Comparison of ENCODE assay signal across 34 cellular contexts in genomic region chr12:13582421-13582820, GRCh38.
"Had no signal": no experiment of that assay in that cellular context is flagged by ENCODE, and none has a peak within 500 bp of the region (broad histone marks: within the 10 kb centered on the region; RNA-seq: fewer than 3 reads in every experiment).

No MANE protein-coding gene starts in this region.

- H3K4me3 ChIP-seq: adrenal gland, body of pancreas, breast epithelium, Peyer's patch, SJSA1 had no signal

- H3K36me3 Mint-ChIP-seq: activated naive CD4-positive, alpha-beta T cell treated with anti-CD3 and anti-CD28 coated beads, Interleukin-2, amount 50 U/mL, for 24 hours had no signal

- H3K4me2 ChIP-seq: SK-N-SH had no signal

- H3K27ac ChIP-seq: adrenal gland, body of pancreas, breast epithelium, Peyer's patch, SJSA1, VCaP had no signal

- H3K27me3 ChIP-seq: adrenal gland, body of pancreas, breast epithelium, Peyer's patch had no signal

- H3K9me3 ChIP-seq: adrenal gland, body of pancreas, breast epithelium, Peyer's patch, SJSA1, SK-N-SH had no signal

- H3K9ac ChIP-seq: SK-N-SH had no signal

- H3K27ac Mint-ChIP-seq: activated CD4-positive, alpha-beta T cell treated with anti-CD3 and anti-CD28 coated beads, Interleukin-2, amount 10 ng/mL, durations not matched to agents 7 days and 5 days; activated CD8-positive, alpha-beta T cell treated with anti-CD3 and anti-CD28 coated beads, Interleukin-2, amount 10 ng/mL, durations not matched to agents 7 days and 5 days; activated naive CD4-positive, alpha-beta T cell treated with anti-CD3 and anti-CD28 coated beads, Interleukin-2, amount 50 U/mL, for 24 hours; activated T-cell treated with anti-CD3 and anti-CD28 coated beads, Interleukin-2, amount 50 U/mL, for 24 hours; activated T-helper 2 cell treated with anti-CD3 and anti-CD28 coated beads, Interferon-gamma antibody, Interleukin-2, Interleukin-4, amounts not matched to agents 10 μg/mL and 5 μg/mL and 100 μg/mL, durations not matched to agents 14 hours and 24 hours and 36 hours; T-helper 1 cell treated with Interleukin-12 subunit alpha and Interleukin-12 subunit beta and Interleukin-4 antibody, amounts not matched to agents 30 μg/mL and 1 μg/mL, for 36 hours; T-helper 2 cell treated with Interferon-gamma antibody and Interleukin-4, amounts not matched to agents 5 μg/mL and 100 μg/mL, for 36 hours had no signal

- H3K27me3 Mint-ChIP-seq: activated T-cell treated with anti-CD3 and anti-CD28 coated beads, Interleukin-2, amount 50 U/mL, for 24 hours had no signal

- H3K36me3 ChIP-seq: adrenal gland, breast epithelium, Peyer's patch, SJSA1 had no signal

- H3K4me1 ChIP-seq: adrenal gland, body of pancreas, breast epithelium, Peyer's patch, SJSA1 had no signal

- ATAC-seq: activated CD8-positive, alpha-beta T cell treated with anti-CD3 and anti-CD28 coated beads, Interleukin-2, amount 10 ng/mL, durations not matched to agents 7 days and 5 days; body of pancreas; PC-3 had no signal

- DNase-seq: activated CD4-positive, alpha-beta T cell treated with anti-CD3 and anti-CD28 coated beads, Interleukin-2, amount 10 ng/mL, durations not matched to agents 7 days and 5 days; activated CD4-positive, alpha-beta T cell treated with anti-CD3 and anti-CD28 coated beads, Interleukin-2, amount 50 U/mL, for 48 hours; activated CD4-positive, CD25-positive, alpha-beta regulatory T cell; activated CD8-positive, alpha-beta T cell treated with anti-CD3 and anti-CD28 coated beads, Interleukin-2, amount 10 ng/mL, durations not matched to agents 7 days and 5 days; activated gamma-delta T cell; activated naive CD4-positive, alpha-beta T cell treated with Interleukin-2 at 50 U/mL for 16 hours; activated T-cell treated with anti-CD3 and anti-CD28 coated beads, Interleukin-2, amount 50 U/mL, for 24 hours; adrenal gland; body of pancreas; Karpas-422; KBM-7; NCI-H1105 treated with DMSO at 0.1 percent for 48 hours; NCI-H1436; NCI-H1694; NCI-H1930; NCI-H2081 treated with DMSO at 0.1 percent for 48 hours; NCI-H226; NCI-H446 treated with DMSO at 0.1 percent for 48 hours; NCI-H524; NCI-H69; NCI-H82; NK-92 treated with Interleukin-12 subunit alpha and Interleukin-12 subunit beta, amount 100 ng/mL, for 24 hours; PC-3; Peyer's patch; RPMI8226; SHP77 treated with DMSO at 0.1 percent for 48 hours; SK-N-SH had no signal

- H3K4me3 Mint-ChIP-seq: activated CD4-positive, alpha-beta T cell treated with anti-CD3 and anti-CD28 coated beads, Interleukin-2, amount 10 ng/mL, durations not matched to agents 7 days and 5 days; activated CD8-positive, alpha-beta T cell treated with anti-CD3 and anti-CD28 coated beads, Interleukin-2, amount 10 ng/mL, durations not matched to agents 7 days and 5 days; activated naive CD4-positive, alpha-beta T cell treated with anti-CD3 and anti-CD28 coated beads, Interleukin-2, amount 50 U/mL, for 24 hours; activated T-cell treated with anti-CD3 and anti-CD28 coated beads, Interleukin-2, amount 50 U/mL, for 24 hours; T-helper 1 cell treated with Interleukin-12 subunit alpha and Interleukin-12 subunit beta and Interleukin-4 antibody, amounts not matched to agents 30 μg/mL and 1 μg/mL, for 36 hours; T-helper 2 cell treated with Interferon-gamma antibody and Interleukin-4, amounts not matched to agents 5 μg/mL and 100 μg/mL, for 36 hours had no signal

- H3K9me2 ChIP-seq: SK-N-SH had no signal

- H3K9me3 Mint-ChIP-seq: activated CD4-positive, alpha-beta T cell treated with anti-CD3 and anti-CD28 coated beads, Interleukin-2, amount 10 ng/mL, durations not matched to agents 7 days and 5 days; activated naive CD4-positive, alpha-beta T cell treated with anti-CD3 and anti-CD28 coated beads, Interleukin-2, amount 50 U/mL, for 24 hours; activated T-cell treated with anti-CD3 and anti-CD28 coated beads, Interleukin-2, amount 50 U/mL, for 24 hours; activated T-helper 2 cell treated with anti-CD3 and anti-CD28 coated beads, Interferon-gamma antibody, Interleukin-2, Interleukin-4, amounts not matched to agents 10 μg/mL and 5 μg/mL and 100 μg/mL, durations not matched to agents 14 hours and 24 hours and 36 hours; T-helper 1 cell treated with Interleukin-12 subunit alpha and Interleukin-12 subunit beta and Interleukin-4 antibody, amounts not matched to agents 30 μg/mL and 1 μg/mL, for 36 hours; T-helper 2 cell treated with Interferon-gamma antibody and Interleukin-4, amounts not matched to agents 5 μg/mL and 100 μg/mL, for 36 hours had no signal

- H3K4me1 Mint-ChIP-seq: activated CD4-positive, alpha-beta T cell treated with anti-CD3 and anti-CD28 coated beads, Interleukin-2, amount 10 ng/mL, durations not matched to agents 7 days and 5 days; activated naive CD4-positive, alpha-beta T cell treated with anti-CD3 and anti-CD28 coated beads, Interleukin-2, amount 50 U/mL, for 24 hours had no signal
